8 cellular contexts compared by ENCODE assay signal in the genomic region with DNA sequence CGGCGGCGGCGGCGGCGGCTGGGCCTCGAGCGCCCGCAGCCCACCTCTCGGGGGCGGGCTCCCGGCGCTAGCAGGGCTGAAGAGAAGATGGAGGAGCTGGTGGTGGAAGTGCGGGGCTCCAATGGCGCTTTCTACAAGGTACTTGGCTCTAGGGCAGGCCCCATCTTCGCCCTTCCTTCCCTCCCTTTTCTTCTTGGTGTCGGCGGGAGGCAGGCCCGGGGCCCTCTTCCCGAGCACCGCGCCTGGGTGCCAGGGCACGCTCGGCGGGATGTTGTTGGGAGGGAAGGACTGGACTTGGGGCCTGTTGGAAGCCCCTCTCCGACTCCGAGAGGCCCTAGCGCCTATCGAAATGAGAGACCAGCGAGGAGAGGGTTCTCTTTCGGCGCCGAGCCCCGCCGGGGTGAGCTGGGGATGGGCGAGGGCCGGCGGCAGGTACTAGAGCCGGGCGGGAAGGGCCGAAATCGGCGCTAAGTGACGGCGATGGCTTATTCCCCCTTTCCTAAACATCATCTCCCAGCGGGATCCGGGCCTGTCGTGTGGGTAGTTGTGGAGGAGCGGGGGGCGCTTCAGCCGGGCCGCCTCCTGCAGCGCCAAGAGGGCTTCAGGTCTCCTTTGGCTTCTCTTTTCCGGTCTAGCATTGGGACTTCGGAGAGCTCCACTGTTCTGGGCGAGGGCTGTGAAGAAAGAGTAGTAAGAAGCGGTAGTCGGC. TPM values are rescaled to one million over a fixed set of nuclear protein-coding genes. Genes with fewer than 3 reads are reported as not detected.
DNase-seq lines count a peak whose midpoint lies in the region; ATAC-seq and TF ChIP-seq lines count a peak whose summit lies in the region.

No MANE protein-coding gene starts in this region.

- no peaks in the 10 kb centered on the region for H4K20me1 ChIP-seq in mammary epithelial cell (ENCODE audit: insufficient read depth, low read length)

- H3K36me3 ChIP-seq in HUES64 (ENCODE audit: insufficient read depth, low read length) (no peaks in the 10 kb centered on the region), mammary epithelial cell (ENCODE audit: insufficient read depth, low read length) (no peaks in the 10 kb centered on the region), skeletal muscle tissue (ENCODE audit: control insufficient read depth in 3 of 3, insufficient read depth in 3 of 3, low read length in 3 of 3) (no peaks in the 10 kb centered on the region)

- CTCF ChIA-PET in mammary epithelial cell (lab: Charles Lee; ENCODE audit: low non-redundant PET), result no interaction called here

- H3K9ac ChIP-seq in HUES64 (ENCODE audit: low read depth, low read length), result peak overlapping the region; percentile 91
- H3K9ac ChIP-seq in mammary epithelial cell (ENCODE audit: insufficient read depth, low read length), result peak overlapping the region; percentile 91
- H3K9ac ChIP-seq in skeletal muscle tissue (ENCODE audit: low read depth in 1 of 3, low read length in 3 of 3), result peak overlapping the region; percentile 68 to 87 (median 73)

- H3K4me1 ChIP-seq in HUES64 (ENCODE audit: insufficient read depth, low read length) (peaks cover 37% of the 10 kb centered on the region), mammary epithelial cell (ENCODE audit: insufficient read depth, low read length) (no peaks in the 10 kb centered on the region), skeletal muscle tissue (ENCODE audit: control insufficient read depth in 3 of 3, insufficient read depth in 3 of 3, low read length in 3 of 3) (peaks cover 0 to 5% (median 2%) of the 10 kb centered on the region in 3 donors)

- H3K9me3 ChIP-seq in HUES64 (ENCODE audit: insufficient read depth, low read depth, low read length) (no peaks in the 10 kb centered on the region), mammary epithelial cell (replicated peaks; ENCODE audit: insufficient read depth, low read length) (no peaks in the 10 kb centered on the region), skeletal muscle tissue (ENCODE audit: control insufficient read depth in 3 of 3, low read length in 3 of 3) (no peaks in the 10 kb centered on the region)

- peak overlapping the region; percentile 88 for H3K4me3 ChIP-seq in HUES64 (ENCODE audit: low read length)
- peak overlapping the region; percentile 70 to 76 (median 74) for H3K4me3 ChIP-seq in mammary epithelial cell (replicated peaks in 1 of 3; ENCODE audit: insufficient read depth in 1 of 3, low read depth in 2 of 3, low read length in 3 of 3)
- peak overlapping the region; percentile 73 to 75 (median 75) for H3K4me3 ChIP-seq in skeletal muscle tissue (ENCODE audit: low read length in 3 of 3)

- in situ Hi-C loops in G401 (cut with HindIII; ENCODE audit: low sequenced_read_pairs), result no loop called here
- in situ Hi-C loops in mammary epithelial cell (cut with MboI; ENCODE audit: low sequenced_read_pairs in 2 of 2), result no loop called here

- peak; percentile 40 for ATAC-seq in GM21526 (IDR thresholded peaks at IDR 0.05; ENCODE audit: low FRiP score, unreplicated experiment)

- peak overlapping the region; percentile 91 for H3K27ac ChIP-seq in HUES64 (ENCODE audit: low read depth, low read length)
- peak overlapping the region; percentile 88 for H3K27ac ChIP-seq in mammary epithelial cell (ENCODE audit: insufficient read depth, low read depth, low read length)
- H3K27ac ChIP-seq in skeletal muscle tissue (ENCODE audit: low read depth, low read length), result peak overlapping the region; percentile 83

- no peak for TF ChIP-seq CTCF in mammary epithelial cell (conservative IDR thresholded peaks at IDR 0.05 in 1 of 2, IDR thresholded peaks at IDR 0.05 in 1 of 2; ENCODE audit: extremely low read depth in 1 of 2, insufficient read depth in 1 of 2, low read depth in 1 of 2, low read length in 2 of 2)

- H3K27me3 ChIP-seq in HUES64 (ENCODE audit: insufficient read depth, low read length), result peaks cover 7% of the 10 kb centered on the region; the same call in 1 of the 2 replicates
- H3K27me3 ChIP-seq in mammary epithelial cell (ENCODE audit: insufficient read depth, low read length), result no peaks in the 10 kb centered on the region
- no peaks in the 10 kb centered on the region for H3K27me3 ChIP-seq in skeletal muscle tissue (ENCODE audit: control insufficient read depth in 3 of 3, insufficient read depth in 3 of 3, low read length in 3 of 3)

- intact Hi-C loops in mammary epithelial cell (cut with micrococcal nuclease), result loop anchor here (5.0 to 10.0 kb wide), 2 partner anchors 135 to 953 kb away; no protein-coding TSS in a partner anchor

- no TSS peak for BruUV-seq in mammary epithelial cell (replicated peaks; lab: Mats Ljungman, UMichigan)

- H2AFZ ChIP-seq in mammary epithelial cell (ENCODE audit: low read depth, low read length), result peak overlapping the region; percentile 44

- dilution Hi-C loops in mammary epithelial cell (cut with HindIII; ENCODE audit: low sequenced_read_pairs), result no loop called here

- WGBS in HUES64, result under 1% methylated on average over 42 of the region's 58 CpGs
- 58% methylated on average over 18 of the region's 58 CpGs for WGBS in mammary epithelial cell (ENCODE audit: low coverage, missing lambda C conversion rate)

- peak; percentile 33 for DNase-seq in G401 (ENCODE audit: low spot score)
- peak in 3 of 5 donors; percentile 5 to 37 (median 35) for DNase-seq in T-helper 1 cell
- peak; percentile 32 for DNase-seq in mammary epithelial cell
- peak; percentile 35 for DNase-seq in iPS-NIHi11 (ENCODE audit: low spot score)
- no peak for DNase-seq in dedifferentiated amniotic fluid mesenchymal stem cell (ENCODE audit: extremely low spot score)

- peaks cover 53% of the 10 kb centered on the region for H3K79me2 ChIP-seq in mammary epithelial cell (ENCODE audit: insufficient read depth, low read length)

- peak overlapping the region; percentile 79 for H3K4me2 ChIP-seq in mammary epithelial cell (ENCODE audit: insufficient read depth, low read depth, low read length)

RNA-seq across cellular contexts. Expression of a gene that starts 0.5 kb away (rescaled TPM):
- total RNA-seq in G401 (2014; rRNA removed; shearing (Covaris generic)), result 15.6 and 18.4 TPM in 2 replicates
- polyA plus RNA-seq in HUES64 (2013, experiment 1 of 2), result 25.1 TPM
- 26.2 TPM for polyA plus RNA-seq in HUES64 (2013, experiment 2 of 2)
- total RNA-seq in mammary epithelial cell (10 to 100 TPM; 28.2 to 36.3 TPM), skeletal muscle tissue (33.9 TPM)
- polyA plus RNA-seq in mammary epithelial cell, result 16.8 TPM
- 28.5 TPM for polyA minus RNA-seq in mammary epithelial cell
